Comparison of ENCODE assay signal across 8 cellular contexts in genomic region chr7:92135490-92135889, GRCh38. TPM values are rescaled to one million over a fixed set of nuclear protein-coding genes. Genes with fewer than 3 reads are reported as not detected.
DNase-seq lines count a peak whose midpoint lies in the region; FAIRE-seq lines count a peak whose summit lies in the region.

No MANE protein-coding gene starts in this region.

- H3K27ac ChIP-seq in stomach smooth muscle (ENCODE audit: low read length) = peak overlapping the region; percentile 93

- peaks cover 6% of the 10 kb centered on the region for H3K9me3 Mint-ChIP-seq in T-helper 2 cell treated with Interferon-gamma antibody and Interleukin-4, amounts not matched to agents 5 μg/mL and 100 μg/mL, for 36 hours
- peaks cover 6% of the 10 kb centered on the region for H3K9me3 Mint-ChIP-seq in activated T-helper 2 cell treated with anti-CD3 and anti-CD28 coated beads, Interferon-gamma antibody, Interleukin-2, Interleukin-4, amounts not matched to agents 10 μg/mL and 5 μg/mL and 100 μg/mL, durations not matched to agents 14 hours and 24 hours and 36 hours
- H3K9me3 Mint-ChIP-seq in immature natural killer cell = no peaks in the 10 kb centered on the region

- H3K27ac Mint-ChIP-seq in T-helper 2 cell treated with Interferon-gamma antibody and Interleukin-4, amounts not matched to agents 5 μg/mL and 100 μg/mL, for 36 hours = peak overlapping the region; percentile 98
- H3K27ac Mint-ChIP-seq in activated T-helper 2 cell treated with anti-CD3 and anti-CD28 coated beads, Interferon-gamma antibody, Interleukin-2, Interleukin-4, amounts not matched to agents 10 μg/mL and 5 μg/mL and 100 μg/mL, durations not matched to agents 14 hours and 24 hours and 36 hours = peak overlapping the region; percentile 99
- H3K27ac Mint-ChIP-seq in immature natural killer cell = peak overlapping the region in 5 of 6 donors; percentile 98 to 100 (median 100)

- H3K4me1 Mint-ChIP-seq in T-helper 2 cell treated with Interferon-gamma antibody and Interleukin-4, amounts not matched to agents 5 μg/mL and 100 μg/mL, for 36 hours (ENCODE audit: low read depth) = peaks cover 38% of the 10 kb centered on the region
- H3K4me1 Mint-ChIP-seq in activated T-helper 2 cell treated with anti-CD3 and anti-CD28 coated beads, Interferon-gamma antibody, Interleukin-2, Interleukin-4, amounts not matched to agents 10 μg/mL and 5 μg/mL and 100 μg/mL, durations not matched to agents 14 hours and 24 hours and 36 hours (ENCODE audit: low read depth) = peaks cover 32% of the 10 kb centered on the region
- peaks cover 31% of the 10 kb centered on the region in 2 donors for H3K4me1 Mint-ChIP-seq in immature natural killer cell

- peaks cover 10% of the 10 kb centered on the region for H3K4me1 ChIP-seq in stomach smooth muscle (ENCODE audit: control insufficient read depth, insufficient read depth, low read length)

- peak overlapping the region; percentile 92 for H3K4me3 Mint-ChIP-seq in T-helper 2 cell treated with Interferon-gamma antibody and Interleukin-4, amounts not matched to agents 5 μg/mL and 100 μg/mL, for 36 hours
- peak overlapping the region; percentile 99 for H3K4me3 Mint-ChIP-seq in activated T-helper 2 cell treated with anti-CD3 and anti-CD28 coated beads, Interferon-gamma antibody, Interleukin-2, Interleukin-4, amounts not matched to agents 10 μg/mL and 5 μg/mL and 100 μg/mL, durations not matched to agents 14 hours and 24 hours and 36 hours (ENCODE audit: low read depth)
- peak overlapping the region; percentile 94 to 99 (median 97) for H3K4me3 Mint-ChIP-seq in immature natural killer cell

- peaks cover 16% of the 10 kb centered on the region for H3K36me3 Mint-ChIP-seq in T-helper 2 cell treated with Interferon-gamma antibody and Interleukin-4, amounts not matched to agents 5 μg/mL and 100 μg/mL, for 36 hours (ENCODE audit: low read depth)
- peaks cover 27% of the 10 kb centered on the region for H3K36me3 Mint-ChIP-seq in activated T-helper 2 cell treated with anti-CD3 and anti-CD28 coated beads, Interferon-gamma antibody, Interleukin-2, Interleukin-4, amounts not matched to agents 10 μg/mL and 5 μg/mL and 100 μg/mL, durations not matched to agents 14 hours and 24 hours and 36 hours (ENCODE audit: low read depth)
- H3K36me3 Mint-ChIP-seq in immature natural killer cell = no peaks in the 10 kb centered on the region

- DNase-seq in T-helper 2 cell treated with Interferon-gamma antibody and Interleukin-4, amounts not matched to agents 5 μg/mL and 100 μg/mL, for 36 hours (ENCODE audit: low spot score) = no peak
- DNase-seq in T-helper 2 cell (no peak), immature natural killer cell (no peak), EL (no peak), OCI-M2 (lab: John Stamatoyannopoulos, UW; ENCODE audit: unreplicated experiment) (no peak), RCC 7860 (ENCODE audit: low spot score) (no peak)
- no peak for DNase-seq in activated T-helper 2 cell treated with anti-CD3 and anti-CD28 coated beads, Interferon-gamma antibody, Interleukin-2, Interleukin-4, amounts not matched to agents 10 μg/mL and 5 μg/mL and 100 μg/mL, durations not matched to agents 14 hours and 24 hours and 36 hours (ENCODE audit: low spot score)

- no peak for FAIRE-seq in RCC 7860 (lab: Jason Lieb, UNC)

- no peaks in the 10 kb centered on the region for H3K9me3 ChIP-seq in stomach smooth muscle (ENCODE audit: control insufficient read depth in 2 of 2, low read length in 2 of 2)

- H3K9ac ChIP-seq in stomach smooth muscle (ENCODE audit: low read length in 2 of 2) = peak overlapping the region in 1 of 2 donors; percentile 94

- intact Hi-C loops in activated T-helper 2 cell treated with anti-CD3 and anti-CD28 coated beads, Interferon-gamma antibody, Interleukin-2, Interleukin-4, amounts not matched to agents 10 μg/mL and 5 μg/mL and 100 μg/mL, durations not matched to agents 14 hours and 24 hours and 36 hours (cut with micrococcal nuclease) = loop anchor here (2.0 kb wide), 2 partner anchors 43 to 195 kb away; partner anchors contain the start of genes AKAP9 and LRRD1

- H3K36me3 ChIP-seq in stomach smooth muscle (ENCODE audit: control insufficient read depth in 2 of 2, insufficient read depth in 2 of 2, low read length in 2 of 2) = peaks cover 3 to 6% of the 10 kb centered on the region in 2 donors

- peak overlapping the region; percentile 94 to 97 for H3K4me3 ChIP-seq in stomach smooth muscle (ENCODE audit: low read length in 2 of 2)

- H3K27me3 ChIP-seq in stomach smooth muscle (ENCODE audit: control insufficient read depth in 1 of 2, insufficient read depth in 2 of 2, low read length in 2 of 2) = no peaks in the 10 kb centered on the region

- no peaks in the 10 kb centered on the region for H3K27me3 Mint-ChIP-seq in T-helper 2 cell treated with Interferon-gamma antibody and Interleukin-4, amounts not matched to agents 5 μg/mL and 100 μg/mL, for 36 hours (ENCODE audit: low read depth)
- H3K27me3 Mint-ChIP-seq in activated T-helper 2 cell treated with anti-CD3 and anti-CD28 coated beads, Interferon-gamma antibody, Interleukin-2, Interleukin-4, amounts not matched to agents 10 μg/mL and 5 μg/mL and 100 μg/mL, durations not matched to agents 14 hours and 24 hours and 36 hours (ENCODE audit: low read depth) = no peaks in the 10 kb centered on the region
- peaks cover 21 to 28% (median 22%) of the 10 kb centered on the region in 3 donors for H3K27me3 Mint-ChIP-seq in immature natural killer cell (ENCODE audit: low read depth in 3 of 3)

RNA-seq across cellular contexts. Expression of gene CYP51A1, which starts 1.2 kb away (rescaled TPM):
- total RNA-seq in activated T-helper 2 cell treated with anti-CD3 and anti-CD28 coated beads, Interferon-gamma antibody, Interleukin-2, Interleukin-4, amounts not matched to agents 10 μg/mL and 5 μg/mL and 100 μg/mL, durations not matched to agents 14 hours and 24 hours and 36 hours = 133 and 139 TPM in 2 replicates
- polyA plus RNA-seq in immature natural killer cell = 10 to 100 TPM in 2 of 3 donors, 1 to 10 TPM in 1; 8.2 to 17.1 (median 16.9) TPM

RNA-seq across cellular contexts. Expression of gene LRRD1, which starts 43.5 kb away (rescaled TPM):
- total RNA-seq in activated T-helper 2 cell treated with anti-CD3 and anti-CD28 coated beads, Interferon-gamma antibody, Interleukin-2, Interleukin-4, amounts not matched to agents 10 μg/mL and 5 μg/mL and 100 μg/mL, durations not matched to agents 14 hours and 24 hours and 36 hours = 0.09 TPM in 1 of 2 replicates, not detected in the other
- not detected for polyA plus RNA-seq in immature natural killer cell
